Comparison of ENCODE assay signal across 24 cellular contexts in the genomic region with DNA sequence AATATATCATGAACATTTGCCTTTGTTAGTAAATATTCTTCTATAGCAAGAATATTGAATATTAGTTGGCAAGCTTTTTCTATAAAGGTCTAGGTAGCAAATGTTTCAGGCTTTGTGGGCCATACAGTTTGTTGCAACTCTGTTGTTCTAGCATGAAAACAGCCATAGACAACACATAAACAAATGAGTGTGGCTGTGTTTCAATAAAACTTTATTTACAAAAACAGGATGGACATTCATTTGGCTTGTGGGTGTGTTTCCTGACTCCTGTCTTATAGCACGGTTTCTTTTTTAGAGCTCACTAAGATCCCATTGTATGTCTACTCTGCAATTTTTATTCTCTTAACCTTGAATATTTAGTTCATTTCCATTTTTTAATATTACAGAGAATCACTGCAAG.
"Had no signal": no experiment of that assay in that cellular context is flagged by ENCODE, and none has a peak within 500 bp of the region (broad histone marks: within the 10 kb centered on the region; RNA-seq: fewer than 3 reads in every experiment).

No MANE protein-coding gene starts in this region.

- ATAC-seq: mucosa of descending colon; naive thymus-derived CD4-positive, alpha-beta T cell; natural killer cell treated with Interleukin-12 subunit alpha and Interleukin-12 subunit beta and Interleukin-15 and Interleukin-18, amount 100 ng/mL, for 72 hours; pancreas; right cardiac atrium; stimulated activated effector memory CD8-positive, alpha-beta T cell treated with anti-CD3 and anti-CD28 coated beads, Interleukin-12 subunit alpha, Interleukin-12 subunit beta, amount 100 ng/mL, for 72 hours; upper lobe of right lung had no signal

- H3K4me1 ChIP-seq: left ventricle myocardium inferior, pancreas, prostate gland, sigmoid colon, spleen, tibial artery, upper lobe of right lung had no signal

- H3K4me3 ChIP-seq: hepatocyte, left ventricle myocardium inferior, lung, mucosa of descending colon, pancreas, prostate gland, sigmoid colon, spleen, suprapubic skin, thoracic aorta, tibial artery, upper lobe of right lung had no signal

- H3K36me3 ChIP-seq: left ventricle myocardium inferior, pancreas, prostate gland, sigmoid colon, spleen, suprapubic skin, thoracic aorta, tibial artery, upper lobe of right lung had no signal

- H2AFZ ChIP-seq: hepatocyte had no signal

- H3K79me2 ChIP-seq: hepatocyte had no signal

- FAIRE-seq: pancreas, small intestine, urothelium cell line had no signal

- H3K4me2 ChIP-seq: hepatocyte had no signal

- H3K9me3 ChIP-seq: left ventricle myocardium inferior, mucosa of descending colon, pancreas, prostate gland, sigmoid colon, spleen, suprapubic skin, thoracic aorta, tibial artery, upper lobe of right lung had no signal

- H3K27ac ChIP-seq: hepatocyte, left ventricle myocardium inferior, pancreas, prostate gland, sigmoid colon, spleen, suprapubic skin, thoracic aorta, tibial artery, upper lobe of right lung had no signal

- H3K27me3 ChIP-seq: hepatocyte, pancreas, sigmoid colon, suprapubic skin, tibial artery, upper lobe of right lung had no signal

- DNase-seq: islet precursor cell; left ventricle myocardium inferior; midbrain; mucosa of descending colon; naive thymus-derived CD4-positive, alpha-beta T cell; pancreas; retina; right cardiac atrium; sigmoid colon; small intestine; spleen; stimulated activated CD4-positive, alpha-beta T cell treated with anti-CD3 and anti-CD28 coated beads, Interleukin-4, amount 100 ng/mL, for 24 hours; stimulated activated naive CD4-positive, alpha-beta T cell; tibial artery; trophoblast cell; upper lobe of right lung had no signal
